Comparison of ENCODE assay signal across 7 cellular contexts in genomic region chr5:26700759-26701384, GRCh38.
DNase-seq lines count a peak whose midpoint lies in the region; ATAC-seq, FAIRE-seq and TF ChIP-seq lines count a peak whose summit lies in the region.

No MANE protein-coding gene starts in this region.

- ATAC-seq in GM19351 (IDR thresholded peaks at IDR 0.05; ENCODE audit: unreplicated experiment) (peak; percentile 70), HG02759 (IDR thresholded peaks at IDR 0.05; ENCODE audit: unreplicated experiment) (no peak), left cardiac atrium (no peak)

- no peak overlapping the region for H2AFZ ChIP-seq in MM.1S (ENCODE audit: low read length)

- peak; percentile 66 for TF ChIP-seq CTCF in MM.1S (IDR thresholded peaks at IDR 0.05; ENCODE audit: low read length)
- TF ChIP-seq CTCF in foreskin fibroblast (IDR thresholded peaks at IDR 0.05; ENCODE audit: low read depth, low read length) = peak; percentile 7

- no peaks in the 10 kb centered on the region for H3K9me2 ChIP-seq in MM.1S (replicated peaks; ENCODE audit: insufficient read depth, low read length)

- H4K20me1 ChIP-seq in MM.1S (ENCODE audit: insufficient read depth, low read length) = no peaks in the 10 kb centered on the region

- H3K9ac ChIP-seq in MM.1S (ENCODE audit: low read length) = no peak overlapping the region

- no peaks in the 10 kb centered on the region for H3K79me2 ChIP-seq in MM.1S (ENCODE audit: low read length)

- intact Hi-C loops in left cardiac atrium (cut with DNase I) = no loop called here

- H3K4me2 ChIP-seq in MM.1S (ENCODE audit: low read depth, low read length) = no peak overlapping the region

- H3F3A ChIP-seq in MM.1S (ENCODE audit: insufficient read depth, low read length) = no peaks in the 10 kb centered on the region

- H3K4me1 ChIP-seq in MM.1S (ENCODE audit: low read length) = no peaks in the 10 kb centered on the region

- DNase-seq in MM.1S = peak; percentile 61
- DNase-seq in RCC 7860 (ENCODE audit: low spot score) = peak; percentile 57
- DNase-seq in foreskin fibroblast = no peak
- no peak for DNase-seq in left cardiac atrium
- no peak for DNase-seq in activated gamma-delta T cell (lab: John Stamatoyannopoulos, UW)

- no peaks in the 10 kb centered on the region for H3K27me3 ChIP-seq in MM.1S (replicated peaks; ENCODE audit: insufficient read depth, low read length)

- no peaks in the 10 kb centered on the region for H3K36me3 ChIP-seq in MM.1S (replicated peaks; ENCODE audit: insufficient read depth, low read length)

- H3K4me3 ChIP-seq in MM.1S (ENCODE audit: low read length) = no peak overlapping the region
- no peak overlapping the region for H3K4me3 ChIP-seq in foreskin fibroblast (ENCODE audit: low read depth in 1 of 2, low read length in 2 of 2)

- H3K27ac ChIP-seq in MM.1S (ENCODE audit: low read length) = no peak overlapping the region

- peak; percentile 86 for FAIRE-seq in RCC 7860 (lab: Jason Lieb, UNC)

- H3K9me3 ChIP-seq in MM.1S (replicated peaks; ENCODE audit: insufficient read depth, low read length) = no peaks in the 10 kb centered on the region

Comparison
In these comparisons a context has a peak if more than half of its experiments do, and no peak if none do; other contexts are left out.
1. DNase-seq: peak in MM.1S (single experiment) and RCC 7860 (single experiment); none in foreskin fibroblast (0 of 2), left cardiac atrium (single experiment) and activated gamma-delta T cell (single experiment).